In the genomic region with DNA sequence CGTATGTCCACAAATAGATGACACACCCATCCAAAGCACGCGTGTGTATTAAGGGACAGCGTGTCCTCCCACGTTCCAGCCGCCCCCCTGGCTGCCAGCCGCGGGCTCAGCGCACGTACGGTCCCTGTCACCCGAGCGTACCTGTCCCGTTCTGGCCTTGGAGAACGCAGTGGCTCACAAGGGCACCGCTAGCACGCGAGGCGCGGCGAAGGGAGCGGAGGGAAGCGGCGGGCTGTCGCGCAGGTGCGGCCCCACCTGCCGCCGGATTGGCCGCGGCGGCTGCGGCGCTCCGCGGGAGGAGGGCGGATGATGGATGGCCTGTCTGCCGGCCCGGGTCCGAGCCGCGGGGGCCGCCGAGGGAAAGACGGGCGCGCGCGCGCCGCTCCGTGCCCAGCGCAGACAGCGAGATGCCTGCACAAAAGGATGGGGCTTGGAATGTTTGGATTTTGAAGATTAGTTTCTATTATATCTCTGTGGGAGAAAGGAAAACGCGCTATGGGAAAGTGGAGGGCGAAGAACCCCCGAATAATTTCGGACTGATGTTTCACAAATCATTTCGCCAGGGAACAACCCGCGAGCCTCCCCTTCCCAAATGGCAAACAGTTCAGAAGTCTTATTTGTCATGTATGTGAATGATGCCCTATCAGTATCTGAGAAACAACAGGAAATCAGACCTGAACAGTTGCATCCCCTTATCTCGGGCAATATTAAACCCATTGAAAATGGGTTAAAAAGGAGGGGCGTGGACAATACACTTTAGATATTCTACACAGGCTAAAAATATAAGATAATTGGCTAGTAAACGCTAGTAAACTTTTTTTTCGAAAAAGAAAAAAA, we compare ENCODE assay signal across 9 cellular contexts.
DNase-seq lines count a peak whose midpoint lies in the region; ATAC-seq and TF ChIP-seq lines count a peak whose summit lies in the region.
"Had no signal": no experiment of that assay in that cellular context is flagged by ENCODE, and none has a peak within 500 bp of the region (broad histone marks: within the 10 kb centered on the region; RNA-seq: fewer than 3 reads in every experiment).

No MANE protein-coding gene starts in this region.

- H4K5ac ChIP-seq in IMR-90 (ENCODE audit: low read depth, low read length): no peak overlapping the region

- H3K4me3 Mint-ChIP-seq in stimulated activated effector memory CD8-positive, alpha-beta T cell treated with anti-CD3 and anti-CD28 coated beads, Interleukin-12 subunit alpha, Interleukin-12 subunit beta, amount 100 ng/mL, for 72 hours: no peak overlapping the region

- H2BK15ac ChIP-seq in IMR-90 (ENCODE audit: low read depth, low read length): no peak overlapping the region

- peak overlapping the region; percentile 51 for H3K4me3 ChIP-seq in IMR-90 (ENCODE audit: insufficient read depth, low read depth, low read length)
- peak overlapping the region; percentile 18 to 68 (median 66) for H3K4me3 ChIP-seq in skeletal muscle tissue (ENCODE audit: low read length in 3 of 3)

- ATAC-seq in IMR-90 (ENCODE audit: low read depth) (peak; percentile 46), HG02884 (IDR thresholded peaks at IDR 0.05; ENCODE audit: unreplicated experiment) (no peak)
- ATAC-seq in stimulated activated effector memory CD8-positive, alpha-beta T cell treated with anti-CD3 and anti-CD28 coated beads, Interleukin-12 subunit alpha, Interleukin-12 subunit beta, amount 100 ng/mL, for 72 hours: no peak

- H3K4ac ChIP-seq in IMR-90 (ENCODE audit: low read depth, low read length): no peak overlapping the region

- H3K9me1 ChIP-seq in IMR-90 (ENCODE audit: insufficient read depth, low read length): no peaks in the 10 kb centered on the region

- H2AFZ ChIP-seq in IMR-90 (replicated peaks; ENCODE audit: low read length, poor library complexity): peak overlapping the region; percentile 76

- no peaks in the 10 kb centered on the region for H3K79me1 ChIP-seq in IMR-90 (ENCODE audit: low read depth in 1 of 2, low read length in 2 of 2)

- H3K9me3 ChIP-seq in IMR-90 (ENCODE audit: control insufficient read depth, insufficient read depth, low read length) (no peaks in the 10 kb centered on the region), skeletal muscle tissue (ENCODE audit: control insufficient read depth in 3 of 3, low read length in 3 of 3) (no peaks in the 10 kb centered on the region)

- H3K4me2 ChIP-seq in IMR-90 (ENCODE audit: low read depth, low read length): peak overlapping the region; percentile 95

- no peak for TF ChIP-seq CTCF in IMR-90 (conservative IDR thresholded peaks at IDR 0.05; ENCODE audit: low read depth, low read length)

- BruUV-seq in IMR-90 (replicated peaks; lab: Mats Ljungman, UMichigan): no TSS peak

- no peak overlapping the region for H3K9ac ChIP-seq in IMR-90 (ENCODE audit: low read depth, low read length)
- peak overlapping the region; percentile 11 to 75 (median 68) for H3K9ac ChIP-seq in skeletal muscle tissue (ENCODE audit: low read depth in 1 of 3, low read length in 3 of 3)

- no peaks in the 10 kb centered on the region for H3K4me1 Mint-ChIP-seq in stimulated activated effector memory CD8-positive, alpha-beta T cell treated with anti-CD3 and anti-CD28 coated beads, Interleukin-12 subunit alpha, Interleukin-12 subunit beta, amount 100 ng/mL, for 72 hours

- no peak overlapping the region for H2BK20ac ChIP-seq in IMR-90 (ENCODE audit: low read depth, low read length)

- DNase-seq in IMR-90: no peak
- peak in 9 of 61 donors; percentile 2 to 43 (median 10) for DNase-seq in caudate nucleus (lab: John Stamatoyannopoulos, UW)
- peak; percentile 59 for DNase-seq in islet precursor cell
- no peak for DNase-seq in NCI-H2227 treated with DMSO at 0.1 percent for 48 hours (lab: John Stamatoyannopoulos, UW)
- DNase-seq in stimulated activated effector memory CD8-positive, alpha-beta T cell treated with anti-CD3 and anti-CD28 coated beads, Interleukin-12 subunit alpha, Interleukin-12 subunit beta, amount 100 ng/mL, for 72 hours (ENCODE audit: low spot score in 2 of 2): no peak
- DNase-seq in NCI-H1436 (lab: John Stamatoyannopoulos, UW): no peak
- DNase-seq: T-helper 9 cell had no signal

- in situ Hi-C loops in IMR-90 (cut with MboI; ENCODE audit: low sequenced_read_pairs): no loop called here

- no peak for TF ChIP-seq RAD21 in IMR-90 (IDR thresholded peaks at IDR 0.05; ENCODE audit: low read length)

- WGBS in IMR-90 (ENCODE audit: extremely low coverage in 2 of 2, insufficient read length in 1 of 2), 2 experiments: 9% methylated on average over 38 of the region's 66 CpGs; no CpG with 5 or more reads in 1 of the 2 experiments

- no peaks in the 10 kb centered on the region for H3K9me3 Mint-ChIP-seq in stimulated activated effector memory CD8-positive, alpha-beta T cell treated with anti-CD3 and anti-CD28 coated beads, Interleukin-12 subunit alpha, Interleukin-12 subunit beta, amount 100 ng/mL, for 72 hours

- CTCF ChIA-PET in IMR-90 (lab: Yijun Ruan, JAX): no interaction called here

- H3K36me3 ChIP-seq in IMR-90 (ENCODE audit: control insufficient read depth, insufficient read depth, low read length): no peaks in the 10 kb centered on the region
- no peaks in the 10 kb centered on the region for H3K36me3 ChIP-seq in skeletal muscle tissue (ENCODE audit: control insufficient read depth in 3 of 3, insufficient read depth in 3 of 3, low read length in 3 of 3)

- no peak overlapping the region for H3K56ac ChIP-seq in IMR-90 (ENCODE audit: extremely low read depth, insufficient read depth, low read length)

- no peaks in the 10 kb centered on the region for H4K20me1 ChIP-seq in IMR-90 (ENCODE audit: insufficient read depth, low read length)

- intact Hi-C loops in IMR-90 (cut with micrococcal nuclease): no loop called here

- no peak overlapping the region for H3K14ac ChIP-seq in IMR-90 (replicated peaks; ENCODE audit: low read depth, low read length)

- H2BK5ac ChIP-seq in IMR-90 (ENCODE audit: low read depth, low read length, poor library complexity, severe bottlenecking): no peak overlapping the region

- H3K4me1 ChIP-seq in IMR-90 (ENCODE audit: control insufficient read depth, insufficient read depth, low read length) (peaks cover 2% of the 10 kb centered on the region; the same call in 1 of the 2 replicates), skeletal muscle tissue (ENCODE audit: control insufficient read depth in 3 of 3, insufficient read depth in 3 of 3, low read length in 3 of 3) (peaks cover 0 to 2% (median 0%) of the 10 kb centered on the region in 3 donors)

- POLR2A ChIA-PET in IMR-90 (lab: Charles Lee; ENCODE audit: unreplicated experiment): no interaction called here

- no peak overlapping the region; the same call in 1 of the 2 replicates for H3K18ac ChIP-seq in IMR-90 (ENCODE audit: low read depth, low read length)

- peak overlapping the region; percentile 38; the same call in 1 of the 2 replicates for H3K23ac ChIP-seq in IMR-90 (ENCODE audit: low read depth, low read length)

- no peaks in the 10 kb centered on the region for H3K36me3 Mint-ChIP-seq in stimulated activated effector memory CD8-positive, alpha-beta T cell treated with anti-CD3 and anti-CD28 coated beads, Interleukin-12 subunit alpha, Interleukin-12 subunit beta, amount 100 ng/mL, for 72 hours

- H3K27me3 ChIP-seq in IMR-90 (ENCODE audit: control insufficient read depth, insufficient read depth, low read length) (peaks cover 2% of the 10 kb centered on the region; the same call in 1 of the 2 replicates), skeletal muscle tissue (ENCODE audit: control insufficient read depth in 3 of 3, insufficient read depth in 3 of 3, low read length in 3 of 3) (peaks cover 0 to 10% (median 6%) of the 10 kb centered on the region in 3 donors)

- H2BK120ac ChIP-seq in IMR-90 (ENCODE audit: low read depth, low read length): no peak overlapping the region

- dilution Hi-C loops in IMR-90 (cut with HindIII; ENCODE audit: low sequenced_read_pairs, unreplicated experiment): no loop called here

- no peak overlapping the region for H4K8ac ChIP-seq in IMR-90 (ENCODE audit: low read depth in 2 of 2, low read length in 2 of 2)

- no peak overlapping the region for H2AK5ac ChIP-seq in IMR-90 (ENCODE audit: low read depth, low read length)

- H2AK9ac ChIP-seq in IMR-90 (replicated peaks; ENCODE audit: low read depth, low read length, poor library complexity): no peak overlapping the region

- H4K91ac ChIP-seq in IMR-90 (ENCODE audit: insufficient read depth, low read depth, low read length): no peak overlapping the region

- H3K27ac ChIP-seq in IMR-90 (ENCODE audit: insufficient read depth, low read length): no peak overlapping the region
- H3K27ac ChIP-seq in caudate nucleus (ENCODE audit: low read depth, low read length): peak overlapping the region; percentile 48
- H3K27ac ChIP-seq in skeletal muscle tissue (ENCODE audit: low read depth, low read length): peak overlapping the region; percentile 62

- H3K27ac Mint-ChIP-seq in stimulated activated effector memory CD8-positive, alpha-beta T cell treated with anti-CD3 and anti-CD28 coated beads, Interleukin-12 subunit alpha, Interleukin-12 subunit beta, amount 100 ng/mL, for 72 hours: no peak overlapping the region

- no peak for TF ChIP-seq POLR2A in IMR-90 (IDR thresholded peaks at IDR 0.05; ENCODE audit: low read depth, low read length)

TF ChIP-seq in IMR-90, 13 proteins besides CTCF, POLR2A, EP300 and RAD21 (continues in another document):
- TF ChIP-seq NFE2L2 (IDR thresholded peaks at IDR 0.05; ENCODE audit: low read depth, low read length): no peak
- TF ChIP-seq, protein P1, sequence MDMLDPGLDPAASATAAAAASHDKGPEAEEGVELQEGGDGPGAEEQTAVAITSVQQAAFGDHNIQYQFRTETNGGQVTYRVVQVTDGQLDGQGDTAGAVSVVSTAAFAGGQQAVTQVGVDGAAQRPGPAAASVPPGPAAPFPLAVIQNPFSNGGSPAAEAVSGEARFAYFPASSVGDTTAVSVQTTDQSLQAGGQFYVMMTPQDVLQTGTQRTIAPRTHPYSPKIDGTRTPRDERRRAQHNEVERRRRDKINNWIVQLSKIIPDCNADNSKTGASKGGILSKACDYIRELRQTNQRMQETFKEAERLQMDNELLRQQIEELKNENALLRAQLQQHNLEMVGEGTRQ (IDR thresholded peaks at IDR 0.05; ENCODE audit: low read depth, low read length): no peak
- no peak for TF ChIP-seq FOS (IDR thresholded peaks at IDR 0.05; ENCODE audit: low read depth, low read length)
- no peak for TF ChIP-seq BHLHE40 (IDR thresholded peaks at IDR 0.05; ENCODE audit: low read depth, low read length)
- TF ChIP-seq MAFK (IDR thresholded peaks at IDR 0.05; ENCODE audit: low read depth, low read length): no peak
- no peak for TF ChIP-seq RFX5 (IDR thresholded peaks at IDR 0.05; ENCODE audit: low read depth, low read length)
